Comparison of ENCODE assay signal across 1 cellular context in the genomic region with DNA sequence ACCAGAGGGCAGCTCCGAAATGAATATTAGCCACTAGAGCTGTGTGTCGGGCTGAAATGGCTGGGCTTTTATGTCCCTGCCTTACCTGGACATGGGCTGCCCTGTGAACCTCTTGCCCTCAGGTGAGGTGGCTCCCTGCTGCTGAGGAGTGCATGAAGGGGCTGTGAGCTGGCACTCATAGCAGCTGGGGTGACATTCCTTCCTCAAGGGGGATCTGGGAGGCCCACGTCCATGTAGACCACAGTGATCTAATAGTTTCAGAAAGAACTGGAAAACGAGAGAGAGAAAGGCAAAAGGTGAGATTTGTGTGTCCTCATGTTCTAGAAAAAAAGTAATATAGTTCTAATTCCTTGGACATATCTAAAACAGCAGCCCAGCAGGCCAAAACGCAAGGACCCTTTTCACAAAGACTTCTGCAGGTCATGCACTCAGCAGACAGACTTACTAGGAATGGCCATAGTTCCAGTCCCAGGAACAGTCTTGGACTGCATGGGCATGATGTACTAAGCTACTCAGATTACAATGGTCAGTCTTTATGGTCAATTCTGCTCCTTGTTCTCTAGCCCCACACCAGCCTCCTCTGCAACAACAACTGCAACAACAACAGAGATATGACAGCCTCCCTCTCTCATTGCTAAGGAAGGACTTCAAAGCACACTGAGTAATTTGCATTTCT.
TF ChIP-seq lines count a peak whose summit lies in the region.

No MANE protein-coding gene starts in this region.

TF ChIP-seq in HepG2, 621 proteins besides CTCF, POLR2A, EP300 and RAD21:
- TF ChIP-seq, protein P1, sequence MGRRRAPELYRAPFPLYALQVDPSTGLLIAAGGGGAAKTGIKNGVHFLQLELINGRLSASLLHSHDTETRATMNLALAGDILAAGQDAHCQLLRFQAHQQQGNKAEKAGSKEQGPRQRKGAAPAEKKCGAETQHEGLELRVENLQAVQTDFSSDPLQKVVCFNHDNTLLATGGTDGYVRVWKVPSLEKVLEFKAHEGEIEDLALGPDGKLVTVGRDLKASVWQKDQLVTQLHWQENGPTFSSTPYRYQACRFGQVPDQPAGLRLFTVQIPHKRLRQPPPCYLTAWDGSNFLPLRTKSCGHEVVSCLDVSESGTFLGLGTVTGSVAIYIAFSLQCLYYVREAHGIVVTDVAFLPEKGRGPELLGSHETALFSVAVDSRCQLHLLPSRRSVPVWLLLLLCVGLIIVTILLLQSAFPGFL (CRISPR knock-in tag; IDR thresholded peaks at IDR 0.05): no peak
- TF ChIP-seq TEAD3 (CRISPR knock-in tag; optimal IDR thresholded peaks at IDR 0.05; ENCODE audit: borderline replicate concordance): peak; percentile 85
- no peak for TF ChIP-seq ZNF749 (CRISPR knock-in tag; IDR thresholded peaks at IDR 0.05; ENCODE audit: borderline replicate concordance)
- no peak for TF ChIP-seq ZNF629 (CRISPR knock-in tag; conservative IDR thresholded peaks at IDR 0.05)
TF ChIP-seq in HepG2: peak in this region for 1.
